Comparison of ENCODE assay signal across 8 cellular contexts in genomic region chr15:69666441-69666882, GRCh38.
A peak's percentile ranks its signal among the peaks of the same experiment; 100 is the strongest.
DNase-seq lines count a peak whose midpoint lies in the region; ATAC-seq lines count a peak whose summit lies in the region.

No MANE protein-coding gene starts in this region.

- H3K36me3 Mint-ChIP-seq in activated T-cell treated with anti-CD3 and anti-CD28 coated beads, Interleukin-2, amount 50 U/mL, for 4 hours (ENCODE audit: insufficient read depth): no peaks in the 10 kb centered on the region

- no peaks in the 10 kb centered on the region for H3K27me3 Mint-ChIP-seq in activated T-cell treated with anti-CD3 and anti-CD28 coated beads, Interleukin-2, amount 50 U/mL, for 4 hours (ENCODE audit: low read depth)

- peaks cover 35% of the 10 kb centered on the region for H3K4me1 Mint-ChIP-seq in activated T-cell treated with anti-CD3 and anti-CD28 coated beads, Interleukin-2, amount 50 U/mL, for 4 hours (ENCODE audit: low read depth)

- DNase-seq in GDM1 (lab: John Stamatoyannopoulos, UW): peak; percentile 35
- no peak for DNase-seq in activated T-cell treated with anti-CD3 and anti-CD28 coated beads, Interleukin-2, amount 50 U/mL, for 4 hours
- peak; percentile 30 for DNase-seq in mucosa of gallbladder (ENCODE audit: low spot score)
- no peak for DNase-seq in AG08395 (ENCODE audit: low spot score)
- no peak for DNase-seq in NCI-H1092 treated with DMSO at 0.1 percent for 48 hours (lab: John Stamatoyannopoulos, UW)
- DNase-seq in NK-92 treated with Interleukin-12 subunit alpha and Interleukin-12 subunit beta, amount 100 ng/mL, for 24 hours (lab: John Stamatoyannopoulos, UW): no peak

- no peak overlapping the region for H3K4me3 Mint-ChIP-seq in activated T-cell treated with anti-CD3 and anti-CD28 coated beads, Interleukin-2, amount 50 U/mL, for 4 hours

- peak; percentile 5 for ATAC-seq in HG03025 (IDR thresholded peaks at IDR 0.05; ENCODE audit: low FRiP score, unreplicated experiment)
- ATAC-seq in activated T-cell treated with anti-CD3 and anti-CD28 coated beads, Interleukin-2, amount 50 U/mL, for 4 hours: peak; percentile 24 to 51
- no peak for ATAC-seq in GM21367 (IDR thresholded peaks at IDR 0.05; ENCODE audit: unreplicated experiment)

- no peaks in the 10 kb centered on the region for H3K9me3 Mint-ChIP-seq in activated T-cell treated with anti-CD3 and anti-CD28 coated beads, Interleukin-2, amount 50 U/mL, for 4 hours

Comparison
In these comparisons a context has a peak if more than half of its experiments do, and no peak if none do; other contexts are left out.
1. DNase-seq: peak in GDM1 (single experiment) and mucosa of gallbladder (single experiment); none in activated T-cell treated with anti-CD3 and anti-CD28 coated beads, Interleukin-2, amount 50 U/mL, for 4 hours (single experiment), AG08395 (single experiment), NCI-H1092 treated with DMSO at 0.1 percent for 48 hours (single experiment) and NK-92 treated with Interleukin-12 subunit alpha and Interleukin-12 subunit beta, amount 100 ng/mL, for 24 hours (single experiment).